14 cellular contexts compared by ENCODE assay signal in the genomic region with DNA sequence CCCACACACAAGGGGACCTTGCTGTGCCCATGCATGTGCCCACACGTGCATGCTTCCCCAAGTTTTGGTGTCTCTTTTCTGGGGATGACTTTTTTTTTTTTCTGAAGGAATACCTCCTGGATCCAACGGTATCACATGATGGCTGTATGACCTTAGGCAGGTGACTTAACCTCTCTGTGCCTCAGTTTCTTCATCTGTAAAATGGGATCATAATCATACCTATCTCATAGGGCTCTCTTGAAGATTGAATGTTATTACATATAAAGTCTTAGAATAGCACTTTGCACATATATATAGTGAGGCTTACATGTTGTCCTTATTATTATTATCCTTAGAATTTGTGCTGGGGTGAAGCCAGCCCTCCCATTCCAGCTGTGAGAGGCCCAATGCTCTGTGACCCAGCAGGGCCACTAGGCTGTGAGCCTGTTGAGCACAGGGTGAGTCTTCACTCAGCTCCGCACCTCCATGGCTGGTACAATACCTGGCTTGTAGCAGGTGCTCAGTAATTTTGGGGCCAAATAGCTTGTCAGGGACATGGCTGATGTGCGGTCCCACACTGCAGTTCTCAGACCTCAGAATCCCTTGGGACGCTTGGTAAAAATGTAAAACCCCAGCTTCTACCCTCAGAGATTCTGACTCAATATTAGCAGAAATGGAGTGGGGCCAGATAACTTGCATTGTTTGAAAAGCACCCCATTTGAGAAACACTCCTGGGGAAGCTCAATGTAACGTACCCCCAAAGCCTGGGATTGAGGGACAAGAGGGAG. TPM values are rescaled to one million over a fixed set of nuclear protein-coding genes. Genes with fewer than 3 reads are reported as not detected.
"Had no signal": no experiment of that assay in that cellular context is flagged by ENCODE, and none has a peak within 500 bp of the region (broad histone marks: within the 10 kb centered on the region; RNA-seq: fewer than 3 reads in every experiment).

No MANE protein-coding gene starts in this region.

- H3K36me3 ChIP-seq: heart right ventricle, thoracic aorta had no signal

- H3K4me3 ChIP-seq: body of pancreas, heart right ventricle, mucosa of descending colon, smooth muscle cell, thoracic aorta had no signal

- H3K27me3 ChIP-seq: body of pancreas, heart right ventricle had no signal

- H3K4me2 ChIP-seq: smooth muscle cell had no signal

- H3K27ac ChIP-seq: body of pancreas had no signal

- ATAC-seq: natural killer cell treated with Interleukin-12 subunit alpha and Interleukin-12 subunit beta and Interleukin-15 and Interleukin-18, amount 100 ng/mL, for 72 hours had no signal

- DNase-seq: activated CD4-positive, CD25-positive, alpha-beta regulatory T cell treated with anti-CD3 and anti-CD28 coated beads, Interleukin-2, amount 50 U/mL, for 72 hours; body of pancreas; cerebellar nuclear complex; effector memory CD4-positive, alpha-beta T cell; mucosa of descending colon; occipital lobe; T-helper 9 cell had no signal

- H3K9me3 ChIP-seq: body of pancreas, heart right ventricle, mucosa of descending colon, thoracic aorta had no signal

- H3K4me1 ChIP-seq: body of pancreas had no signal

RNA-seq across cellular contexts. Expression of gene STUM, which starts 20.6 kb away (rescaled TPM):
- total RNA-seq: activated CD8-positive, alpha-beta memory T cell treated with anti-CD3 and anti-CD28 coated beads for 36 hours; activated naive CD8-positive, alpha-beta T cell treated with anti-CD3 and anti-CD28 coated beads for 36 hours; activated T-helper 1 cell treated with anti-CD3 and anti-CD28 coated beads, Interleukin-12 subunit alpha, Interleukin-12 subunit beta, Interleukin-2, Interleukin-4 antibody, amounts not matched to agents 30 ng/mL and 10 ng/mL and 1 ng/mL, durations not matched to agents 14 hours and 24 hours and 36 hours; natural killer cell treated with Interleukin-12 subunit alpha and Interleukin-12 subunit beta and Interleukin-15 and Interleukin-18, amount 100 ng/mL, for 72 hours had no signal
- polyA plus RNA-seq: smooth muscle cell had no signal
